In the genomic region with DNA sequence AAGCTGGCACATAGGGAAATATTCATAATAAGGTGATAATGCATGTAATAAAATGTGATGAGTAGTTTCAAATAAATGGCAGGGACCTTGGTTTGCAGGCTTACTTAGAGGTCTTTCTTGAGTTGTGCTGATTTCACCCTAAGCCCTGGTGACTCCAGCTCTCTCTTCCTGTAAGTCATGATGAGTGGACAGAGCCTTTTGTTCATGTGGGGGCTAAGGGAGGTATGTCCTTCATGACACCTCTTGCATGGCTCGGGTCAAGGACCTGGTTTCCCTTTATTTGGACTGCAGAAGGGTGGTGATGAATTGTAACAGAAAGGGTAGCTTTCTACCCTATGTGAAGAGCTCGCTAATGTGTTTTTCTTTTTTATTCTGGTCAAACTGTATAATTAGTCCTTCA, we compare ENCODE assay signal across 1 cellular context.
TF ChIP-seq lines count a peak whose summit lies in the region.

No MANE protein-coding gene starts in this region.

TF ChIP-seq in IMR-90, 13 proteins besides CTCF, POLR2A, EP300 and RAD21:
- no peak for TF ChIP-seq RFX5 (IDR thresholded peaks at IDR 0.05; ENCODE audit: low read depth, low read length)
- TF ChIP-seq SMC3 (IDR thresholded peaks at IDR 0.05; ENCODE audit: low read depth, low read length) = no peak
- TF ChIP-seq MXI1 (IDR thresholded peaks at IDR 0.05; ENCODE audit: borderline replicate concordance, low read depth, low read length) = no peak
- TF ChIP-seq FOS (IDR thresholded peaks at IDR 0.05; ENCODE audit: low read depth, low read length) = no peak
- TF ChIP-seq MAZ (IDR thresholded peaks at IDR 0.05; ENCODE audit: borderline replicate concordance, low read depth, low read length) = no peak
- TF ChIP-seq MAFK (IDR thresholded peaks at IDR 0.05; ENCODE audit: low read depth, low read length) = no peak
- TF ChIP-seq NFE2L2 (IDR thresholded peaks at IDR 0.05; ENCODE audit: low read depth, low read length) = no peak
- no peak for TF ChIP-seq BHLHE40 (IDR thresholded peaks at IDR 0.05; ENCODE audit: low read depth, low read length)
- TF ChIP-seq, protein P1, sequence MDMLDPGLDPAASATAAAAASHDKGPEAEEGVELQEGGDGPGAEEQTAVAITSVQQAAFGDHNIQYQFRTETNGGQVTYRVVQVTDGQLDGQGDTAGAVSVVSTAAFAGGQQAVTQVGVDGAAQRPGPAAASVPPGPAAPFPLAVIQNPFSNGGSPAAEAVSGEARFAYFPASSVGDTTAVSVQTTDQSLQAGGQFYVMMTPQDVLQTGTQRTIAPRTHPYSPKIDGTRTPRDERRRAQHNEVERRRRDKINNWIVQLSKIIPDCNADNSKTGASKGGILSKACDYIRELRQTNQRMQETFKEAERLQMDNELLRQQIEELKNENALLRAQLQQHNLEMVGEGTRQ (IDR thresholded peaks at IDR 0.05; ENCODE audit: low read depth, low read length) = no peak
- TF ChIP-seq CEBPB (IDR thresholded peaks at IDR 0.05; ENCODE audit: low read depth, low read length) = no peak
TF ChIP-seq in IMR-90: peak in this region for 0.
